In genomic region chr4:19051751-19052296, GRCh38 we compare ENCODE assay signal across 23 cellular contexts.
DNase-seq lines count a peak whose midpoint lies in the region; FAIRE-seq and TF ChIP-seq lines count a peak whose summit lies in the region.
"Had no signal": no experiment of that assay in that cellular context is flagged by ENCODE, and none has a peak within 500 bp of the region (broad histone marks: within the 10 kb centered on the region; RNA-seq: fewer than 3 reads in every experiment).

No MANE protein-coding gene starts in this region.

- no peak overlapping the region for H2AK5ac ChIP-seq in neuronal stem cell (ENCODE audit: low read depth, low read length)

- H3K79me1 ChIP-seq in neuronal stem cell (ENCODE audit: low read depth, low read length) = no peaks in the 10 kb centered on the region

- no peak overlapping the region for H3K14ac ChIP-seq in neuronal stem cell (ENCODE audit: low read length)

- 83 to 88% methylated on average over 3 to 6 of the region's 6 CpGs for WGBS in endodermal cell (ENCODE audit: insufficient coverage in 1 of 2, insufficient read length in 1 of 2), 2 experiments
- no CpG with 5 or more reads among the region's 6 CpGs for WGBS in neuronal stem cell (ENCODE audit: extremely low coverage in 2 of 2, insufficient read length in 2 of 2, insufficient replicate concordance in 1 of 2), 2 donors
- 54 to 73% (median 58%) methylated on average over 6 of the region's 6 CpGs for WGBS in small intestine, 3 donors

- no peak overlapping the region for H2BK5ac ChIP-seq in neuronal stem cell (ENCODE audit: low read length)

- TF ChIP-seq CTCF in endodermal cell (conservative IDR thresholded peaks at IDR 0.05) = no peak

- H3K27ac ChIP-seq in endodermal cell (ENCODE audit: low read depth, low read length) (peak overlapping the region; percentile 13), neuronal stem cell (replicated peaks; ENCODE audit: low read length) (peak overlapping the region; percentile 19), small intestine (ENCODE audit: low read depth in 1 of 2, low read length in 1 of 2) (no peak overlapping the region)
- H3K27ac ChIP-seq: right lobe of liver, suprapubic skin had no signal

- H3K27me3 Mint-ChIP-seq in endodermal cell (ENCODE audit: insufficient read depth) = no peaks in the 10 kb centered on the region
- H3K27me3 Mint-ChIP-seq: activated naive CD8-positive, alpha-beta T cell treated with anti-CD3 and anti-CD28 coated beads, Interleukin-2, amount 10 ng/mL, durations not matched to agents 7 days and 5 days had no signal

- FAIRE-seq in small intestine (lab: Jason Lieb, UNC) = no peak
- FAIRE-seq: colon had no signal

- H3K4me3 ChIP-seq in endodermal cell (ENCODE audit: low read length) (no peak overlapping the region), neuronal stem cell (ENCODE audit: low read length in 2 of 2) (no peak overlapping the region), small intestine (ENCODE audit: low read depth in 1 of 2, low read length in 2 of 2) (no peak overlapping the region)
- H3K4me3 ChIP-seq: right lobe of liver, suprapubic skin had no signal

- H3K27me3 ChIP-seq in endodermal cell (ENCODE audit: control insufficient read depth, insufficient read depth, low read length, poor library complexity, severe bottlenecking) (no peaks in the 10 kb centered on the region), neuronal stem cell (ENCODE audit: control insufficient read depth in 3 of 3, insufficient read depth in 3 of 3, low read depth in 1 of 3, low read length in 3 of 3) (no peaks in the 10 kb centered on the region), small intestine (ENCODE audit: control insufficient read depth in 2 of 2, insufficient read depth in 2 of 2, low read length in 2 of 2) (no peaks in the 10 kb centered on the region)
- H3K27me3 ChIP-seq: right lobe of liver, suprapubic skin had no signal

- H4K91ac ChIP-seq in neuronal stem cell (ENCODE audit: low read depth, low read length, poor library complexity) = no peak overlapping the region

- DNase-seq in ELR (ENCODE audit: low read depth) (peak; percentile 20), NCI-H69 (lab: John Stamatoyannopoulos, UW) (peak; percentile 3), endodermal cell (no peak), neuronal stem cell (ENCODE audit: low spot score) (no peak), small intestine (no peak), foreskin melanocyte (no peak), 8988T (no peak), mucosa of gallbladder (ENCODE audit: low spot score) (no peak)
- DNase-seq: activated CD4-positive, alpha-beta T cell treated with anti-CD3 and anti-CD28 coated beads, Interleukin-2, amount 50 U/mL, for 1 hour; activated CD8-positive, alpha-beta memory T cell treated with anti-CD3 and anti-CD28 coated beads, Interleukin-2, amount 50 U/mL, for 4 hours; activated naive CD8-positive, alpha-beta T cell treated with anti-CD3 and anti-CD28 coated beads, Interleukin-2, amount 10 ng/mL, durations not matched to agents 7 days and 5 days; GF-D8; head of caudate nucleus; KBM-7; MV-4-11; NCI-H187 treated with DMSO at 0.1 percent for 48 hours; NCI-H524; OCI-M1; right lobe of liver; SHP77 had no signal

- H3K4me1 Mint-ChIP-seq in endodermal cell = peaks cover 20% of the 10 kb centered on the region
- H3K4me1 Mint-ChIP-seq: activated naive CD8-positive, alpha-beta T cell treated with anti-CD3 and anti-CD28 coated beads, Interleukin-2, amount 10 ng/mL, durations not matched to agents 7 days and 5 days had no signal

- H3K9me3 ChIP-seq in endodermal cell (ENCODE audit: control insufficient read depth, low read length) (peaks cover 12% of the 10 kb centered on the region), neuronal stem cell (replicated peaks in 1 of 2; ENCODE audit: control insufficient read depth in 2 of 2, insufficient read depth in 1 of 2, low read depth in 1 of 2, low read length in 2 of 2) (no peaks in the 10 kb centered on the region), small intestine (ENCODE audit: control insufficient read depth, low read depth) (no peaks in the 10 kb centered on the region)
- H3K9me3 ChIP-seq: right lobe of liver, suprapubic skin had no signal

- no peak overlapping the region for H2BK120ac ChIP-seq in neuronal stem cell (ENCODE audit: low read depth, low read length)

- H3K9me3 Mint-ChIP-seq in endodermal cell = no peaks in the 10 kb centered on the region
- H3K9me3 Mint-ChIP-seq: activated naive CD8-positive, alpha-beta T cell treated with anti-CD3 and anti-CD28 coated beads, Interleukin-2, amount 10 ng/mL, durations not matched to agents 7 days and 5 days had no signal

- H3K4me3 Mint-ChIP-seq in endodermal cell = no peak overlapping the region
- H3K4me3 Mint-ChIP-seq: activated naive CD8-positive, alpha-beta T cell treated with anti-CD3 and anti-CD28 coated beads, Interleukin-2, amount 10 ng/mL, durations not matched to agents 7 days and 5 days had no signal

- H3K27ac Mint-ChIP-seq in endodermal cell = no peak overlapping the region
- H3K27ac Mint-ChIP-seq: activated naive CD8-positive, alpha-beta T cell treated with anti-CD3 and anti-CD28 coated beads, Interleukin-2, amount 10 ng/mL, durations not matched to agents 7 days and 5 days; activated T-helper 2 cell treated with anti-CD3 and anti-CD28 coated beads, Interferon-gamma antibody, Interleukin-2, Interleukin-4, amounts not matched to agents 10 μg/mL and 5 μg/mL and 100 μg/mL, durations not matched to agents 14 hours and 24 hours and 36 hours had no signal

- H3K4ac ChIP-seq in neuronal stem cell (ENCODE audit: low read length) = no peak overlapping the region

- peaks cover 12% of the 10 kb centered on the region for H3K4me1 ChIP-seq in endodermal cell (ENCODE audit: control insufficient read depth, insufficient read depth, low read length)
- peaks cover 2 to 9% of the 10 kb centered on the region in 2 donors for H3K4me1 ChIP-seq in neuronal stem cell (ENCODE audit: control insufficient read depth in 2 of 2, insufficient read depth in 1 of 2, low read depth in 1 of 2, low read length in 2 of 2)
- H3K4me1 ChIP-seq in small intestine (ENCODE audit: control insufficient read depth in 2 of 2, insufficient read depth in 1 of 2, low read depth in 1 of 2, low read length in 1 of 2) = no peaks in the 10 kb centered on the region
- H3K4me1 ChIP-seq: right lobe of liver, suprapubic skin had no signal

- H3K9ac ChIP-seq in endodermal cell (ENCODE audit: extremely low read depth, low read length, poor library complexity, severe bottlenecking) (no peak overlapping the region), neuronal stem cell (ENCODE audit: low read depth, low read length, poor library complexity) (no peak overlapping the region)

- H3K23ac ChIP-seq in neuronal stem cell (ENCODE audit: low read depth, low read length, poor library complexity) = no peak overlapping the region

- no peak overlapping the region for H4K8ac ChIP-seq in neuronal stem cell (ENCODE audit: low read depth, low read length)

- H2AFZ ChIP-seq in neuronal stem cell (ENCODE audit: low read length) = peak overlapping the region; percentile 78

- no peaks in the 10 kb centered on the region for H3K36me3 ChIP-seq in endodermal cell (ENCODE audit: control insufficient read depth, insufficient read depth, low read length)
- no peaks in the 10 kb centered on the region for H3K36me3 ChIP-seq in neuronal stem cell (replicated peaks in 1 of 2; ENCODE audit: control insufficient read depth in 2 of 2, insufficient read depth in 2 of 2, low read length in 2 of 2)
- H3K36me3 ChIP-seq in small intestine (ENCODE audit: control insufficient read depth in 2 of 2, insufficient read depth in 2 of 2, low read length in 2 of 2) = no peaks in the 10 kb centered on the region
- H3K36me3 ChIP-seq: right lobe of liver, suprapubic skin had no signal

- no peak overlapping the region for H3K18ac ChIP-seq in neuronal stem cell (ENCODE audit: low read length)

- no peak overlapping the region for H3K4me2 ChIP-seq in neuronal stem cell (ENCODE audit: insufficient read depth, low read length, poor library complexity, severe bottlenecking)

- no peaks in the 10 kb centered on the region for H3K36me3 Mint-ChIP-seq in endodermal cell (ENCODE audit: low read depth)
- H3K36me3 Mint-ChIP-seq: activated naive CD8-positive, alpha-beta T cell treated with anti-CD3 and anti-CD28 coated beads, Interleukin-2, amount 10 ng/mL, durations not matched to agents 7 days and 5 days had no signal

- no peak overlapping the region for H2BK12ac ChIP-seq in neuronal stem cell (ENCODE audit: low read length)

- H2BK15ac ChIP-seq in neuronal stem cell (ENCODE audit: low read length) = no peak overlapping the region

Comparison
In these comparisons a context has a peak if more than half of its experiments do, and no peak if none do; other contexts are left out.
1. DNase-seq: peak in ELR (single experiment) and NCI-H69 (single experiment); none in endodermal cell (single experiment), neuronal stem cell (single experiment), small intestine (single experiment), foreskin melanocyte (single experiment), 8988T (single experiment) and mucosa of gallbladder (single experiment).
2. H3K27ac ChIP-seq: peak in endodermal cell (single experiment) and neuronal stem cell (single experiment); none in small intestine (0 of 2).